Comparison of ENCODE assay signal across 1 cellular context in the genomic region with DNA sequence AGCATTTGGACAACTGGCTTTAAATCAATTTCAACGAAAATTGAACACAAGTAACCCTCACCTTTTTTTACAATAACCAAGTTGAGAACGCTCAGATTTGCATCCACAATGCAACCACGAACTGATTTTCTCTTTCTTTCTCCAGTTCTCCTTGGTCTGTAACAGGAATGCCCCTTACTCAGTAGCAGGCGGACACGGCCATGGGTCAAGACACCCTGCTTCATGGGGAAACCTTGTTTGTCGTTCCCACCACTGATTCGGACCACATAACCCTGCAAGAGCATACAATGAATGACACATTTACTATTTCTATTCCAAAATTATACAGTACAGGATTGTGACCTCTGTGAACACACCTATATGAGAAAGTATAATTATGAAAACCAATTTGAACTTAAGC.
TF ChIP-seq lines count a peak whose summit lies in the region.

No MANE protein-coding gene starts in this region.

TF ChIP-seq in neural cell, 6 proteins besides CTCF, POLR2A, EP300 and RAD21 (continued from another document):
- TF ChIP-seq, protein P1, sequence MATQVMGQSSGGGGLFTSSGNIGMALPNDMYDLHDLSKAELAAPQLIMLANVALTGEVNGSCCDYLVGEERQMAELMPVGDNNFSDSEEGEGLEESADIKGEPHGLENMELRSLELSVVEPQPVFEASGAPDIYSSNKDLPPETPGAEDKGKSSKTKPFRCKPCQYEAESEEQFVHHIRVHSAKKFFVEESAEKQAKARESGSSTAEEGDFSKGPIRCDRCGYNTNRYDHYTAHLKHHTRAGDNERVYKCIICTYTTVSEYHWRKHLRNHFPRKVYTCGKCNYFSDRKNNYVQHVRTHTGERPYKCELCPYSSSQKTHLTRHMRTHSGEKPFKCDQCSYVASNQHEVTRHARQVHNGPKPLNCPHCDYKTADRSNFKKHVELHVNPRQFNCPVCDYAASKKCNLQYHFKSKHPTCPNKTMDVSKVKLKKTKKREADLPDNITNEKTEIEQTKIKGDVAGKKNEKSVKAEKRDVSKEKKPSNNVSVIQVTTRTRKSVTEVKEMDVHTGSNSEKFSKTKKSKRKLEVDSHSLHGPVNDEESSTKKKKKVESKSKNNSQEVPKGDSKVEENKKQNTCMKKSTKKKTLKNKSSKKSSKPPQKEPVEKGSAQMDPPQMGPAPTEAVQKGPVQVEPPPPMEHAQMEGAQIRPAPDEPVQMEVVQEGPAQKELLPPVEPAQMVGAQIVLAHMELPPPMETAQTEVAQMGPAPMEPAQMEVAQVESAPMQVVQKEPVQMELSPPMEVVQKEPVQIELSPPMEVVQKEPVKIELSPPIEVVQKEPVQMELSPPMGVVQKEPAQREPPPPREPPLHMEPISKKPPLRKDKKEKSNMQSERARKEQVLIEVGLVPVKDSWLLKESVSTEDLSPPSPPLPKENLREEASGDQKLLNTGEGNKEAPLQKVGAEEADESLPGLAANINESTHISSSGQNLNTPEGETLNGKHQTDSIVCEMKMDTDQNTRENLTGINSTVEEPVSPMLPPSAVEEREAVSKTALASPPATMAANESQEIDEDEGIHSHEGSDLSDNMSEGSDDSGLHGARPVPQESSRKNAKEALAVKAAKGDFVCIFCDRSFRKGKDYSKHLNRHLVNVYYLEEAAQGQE (IDR thresholded peaks at IDR 0.05; ENCODE audit: borderline replicate concordance), result no peak
- TF ChIP-seq EZH2 (IDR thresholded peaks at IDR 0.05; ENCODE audit: borderline replicate concordance, insufficient read depth, low read length, poor library complexity, severe bottlenecking), result no peak
- no peak for TF ChIP-seq MXI1 (conservative IDR thresholded peaks at IDR 0.05; ENCODE audit: poor library complexity, severe bottlenecking)
